8 cellular contexts compared by ENCODE assay signal in genomic region chr7:70647801-70648491, GRCh38.
DNase-seq lines count a peak whose midpoint lies in the region; ATAC-seq and TF ChIP-seq lines count a peak whose summit lies in the region.

No MANE protein-coding gene starts in this region.

- H3K27ac Mint-ChIP-seq in natural killer cell treated with Interleukin-12 subunit alpha and Interleukin-12 subunit beta and Interleukin-15 and Interleukin-18, amount 100 ng/mL, for 72 hours: peak overlapping the region; percentile 66 to 91
- H3K27ac Mint-ChIP-seq in Caco-2 (ENCODE audit: unreplicated experiment): no peak overlapping the region
- H3K27ac Mint-ChIP-seq in type B pancreatic cell: no peak overlapping the region

- no peaks in the 10 kb centered on the region for H3K9me3 Mint-ChIP-seq in natural killer cell treated with Interleukin-12 subunit alpha and Interleukin-12 subunit beta and Interleukin-15 and Interleukin-18, amount 100 ng/mL, for 72 hours
- H3K9me3 Mint-ChIP-seq in Caco-2 (ENCODE audit: unreplicated experiment): no peaks in the 10 kb centered on the region
- no peaks in the 10 kb centered on the region for H3K9me3 Mint-ChIP-seq in type B pancreatic cell

- TF ChIP-seq CTCF in Caco-2 (IDR thresholded peaks at IDR 0.05; ENCODE audit: insufficient read depth in 1 of 2, low read depth in 1 of 2, low read length in 1 of 2, severe bottlenecking in 1 of 2, unreplicated experiment in 1 of 2): no peak
- TF ChIP-seq CTCF in type B pancreatic cell (conservative IDR thresholded peaks at IDR 0.05): no peak

- H3K4me3 ChIP-seq in Caco-2 (ENCODE audit: low read depth, low read length): no peak overlapping the region

- CTCF ChIA-PET in Caco-2 (lab: Charles Lee): no interaction called here

- BruUV-seq in Caco-2 (replicated peaks; lab: Mats Ljungman, UMichigan): no TSS peak

- in situ Hi-C loops in ACHN (cut with HindIII; ENCODE audit: low pct_ligation_motif_present, low pct_unique_long_range_greater_than_20kb, low sequenced_read_pairs): no loop called here

- DNase-seq in activated T-cell treated with anti-CD3 and anti-CD28 coated beads for 24 hours (ENCODE audit: low read depth) (peak; percentile 70), Caco-2 (no peak), ACHN (no peak), sciatic nerve (ENCODE audit: low spot score) (no peak), type B pancreatic cell (ENCODE audit: extremely low spot score, unreplicated experiment) (no peak)
- peak; percentile 91 for DNase-seq in natural killer cell treated with Interleukin-12 subunit alpha and Interleukin-12 subunit beta and Interleukin-15 and Interleukin-18, amount 100 ng/mL, for 72 hours (ENCODE audit: low spot score)

- H3K36me3 ChIP-seq in Caco-2 (ENCODE audit: control insufficient read depth, insufficient read depth, low read length): no peaks in the 10 kb centered on the region

- peaks cover 37 to 39% of the 10 kb centered on the region in 2 donors for H3K4me1 Mint-ChIP-seq in natural killer cell treated with Interleukin-12 subunit alpha and Interleukin-12 subunit beta and Interleukin-15 and Interleukin-18, amount 100 ng/mL, for 72 hours (ENCODE audit: low read depth in 2 of 2)
- no peaks in the 10 kb centered on the region for H3K4me1 Mint-ChIP-seq in Caco-2 (ENCODE audit: low read depth, unreplicated experiment)
- peaks cover 12% of the 10 kb centered on the region for H3K4me1 Mint-ChIP-seq in type B pancreatic cell (ENCODE audit: unreplicated experiment)

- peak overlapping the region; percentile 71 for H3K4me3 Mint-ChIP-seq in natural killer cell treated with Interleukin-12 subunit alpha and Interleukin-12 subunit beta and Interleukin-15 and Interleukin-18, amount 100 ng/mL, for 72 hours
- H3K4me3 Mint-ChIP-seq in Caco-2 (ENCODE audit: unreplicated experiment) (no peak overlapping the region), type B pancreatic cell (no peak overlapping the region)

- no peaks in the 10 kb centered on the region for H3K4me1 ChIP-seq in Caco-2

- no peaks in the 10 kb centered on the region for H3K36me3 Mint-ChIP-seq in natural killer cell treated with Interleukin-12 subunit alpha and Interleukin-12 subunit beta and Interleukin-15 and Interleukin-18, amount 100 ng/mL, for 72 hours
- H3K36me3 Mint-ChIP-seq in Caco-2 (ENCODE audit: insufficient read depth, unreplicated experiment) (no peaks in the 10 kb centered on the region), type B pancreatic cell (peaks cover 9% of the 10 kb centered on the region)

- H3K9me3 ChIP-seq in Caco-2: no peaks in the 10 kb centered on the region

- intact Hi-C loops in Caco-2 (cut with micrococcal nuclease; ENCODE audit: unreplicated experiment) (no loop called here), sciatic nerve (cut with DNase I) (no loop called here)

- no peaks in the 10 kb centered on the region for H3K27me3 ChIP-seq in Caco-2 (replicated peaks; ENCODE audit: control insufficient read depth, insufficient read depth, low read length)

- H3K27me3 Mint-ChIP-seq in natural killer cell treated with Interleukin-12 subunit alpha and Interleukin-12 subunit beta and Interleukin-15 and Interleukin-18, amount 100 ng/mL, for 72 hours: peaks cover 6 to 7% of the 10 kb centered on the region in 2 donors
- H3K27me3 Mint-ChIP-seq in Caco-2 (ENCODE audit: insufficient read depth, unreplicated experiment) (no peaks in the 10 kb centered on the region), type B pancreatic cell (peaks cover 4% of the 10 kb centered on the region)

- ATAC-seq in GM19328 (IDR thresholded peaks at IDR 0.05; ENCODE audit: unreplicated experiment) (peak; percentile 95), HG03442 (IDR thresholded peaks at IDR 0.05; ENCODE audit: unreplicated experiment) (peak; percentile 94), sciatic nerve (no peak)
- peak; percentile 98 to 99 for ATAC-seq in natural killer cell treated with Interleukin-12 subunit alpha and Interleukin-12 subunit beta and Interleukin-15 and Interleukin-18, amount 100 ng/mL, for 72 hours

- POLR2A ChIA-PET in Caco-2 (lab: Charles Lee): no interaction called here

Comparison
In these comparisons a context has a peak if more than half of its experiments do, and no peak if none do; other contexts are left out.
1. DNase-seq: peak in activated T-cell treated with anti-CD3 and anti-CD28 coated beads for 24 hours (single experiment) and natural killer cell treated with Interleukin-12 subunit alpha and Interleukin-12 subunit beta and Interleukin-15 and Interleukin-18, amount 100 ng/mL, for 72 hours (single experiment); none in Caco-2 (0 of 2), ACHN (single experiment), sciatic nerve (single experiment) and type B pancreatic cell (single experiment).
2. H3K27ac Mint-ChIP-seq: peak in natural killer cell treated with Interleukin-12 subunit alpha and Interleukin-12 subunit beta and Interleukin-15 and Interleukin-18, amount 100 ng/mL, for 72 hours (2 of 2); none in Caco-2 (single experiment) and type B pancreatic cell (single experiment).